ENCODE assay signal across 22 cellular contexts in the genomic region with DNA sequence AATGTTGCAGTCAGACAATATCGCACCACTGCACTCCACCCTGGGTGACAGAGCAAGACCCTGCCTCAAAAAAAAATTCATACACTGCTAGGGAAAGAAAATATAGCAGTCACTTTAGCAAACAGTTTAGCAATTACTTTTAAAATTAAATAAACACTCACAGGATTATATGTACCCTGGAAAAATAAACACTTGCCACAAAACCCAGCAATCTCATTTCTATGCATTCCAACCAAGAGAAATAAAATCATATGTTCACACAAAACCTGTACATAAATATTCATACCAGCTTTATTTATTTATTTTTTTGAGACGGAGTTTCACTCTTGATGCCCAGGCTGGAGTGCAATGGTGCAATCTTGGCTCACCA. TPM values are rescaled to one million over a fixed set of nuclear protein-coding genes. Genes with fewer than 3 reads are reported as not detected.
DNase-seq lines count a peak whose midpoint lies in the region; ATAC-seq and TF ChIP-seq lines count a peak whose summit lies in the region.
"Had no signal": no experiment of that assay in that cellular context is flagged by ENCODE, and none has a peak within 500 bp of the region (broad histone marks: within the 10 kb centered on the region; RNA-seq: fewer than 3 reads in every experiment).

No MANE protein-coding gene starts in this region.

- no peak for DNase-seq in stimulated activated naive CD8-positive, alpha-beta T cell treated with anti-CD3 and anti-CD28 coated beads, Interleukin-15, Interleukin-2, amounts not matched to agents 100 U/mL and 50 U/mL, for 24 hours
- DNase-seq in RWPE2 (ENCODE audit: low spot score) (no peak), fibroblast of lung (ENCODE audit: low read depth in 2 of 2) (no peak), cerebellum (ENCODE audit: low spot score) (no peak), BE2C (no peak)
- DNase-seq in naive thymus-derived CD8-positive, alpha-beta T cell = no peak
- DNase-seq: activated CD4-positive, alpha-beta T cell treated with anti-CD3 and anti-CD28 coated beads for 4 hours; body of pancreas; effector CD8-positive, alpha-beta T cell; Kasumi-1; lower lobe of right lung; NCI-H1048; NCI-H1930; NCI-H774; SHP77 treated with DMSO at 0.1 percent for 48 hours; T-helper 1 cell had no signal

- no peaks in the 10 kb centered on the region for H3K27me3 Mint-ChIP-seq in stimulated activated naive CD8-positive, alpha-beta T cell treated with anti-CD3 and anti-CD28 coated beads, Interleukin-15, Interleukin-2, amounts not matched to agents 100 ng/mL and 50 ng/mL, for 24 hours
- no peaks in the 10 kb centered on the region for H3K27me3 Mint-ChIP-seq in naive thymus-derived CD8-positive, alpha-beta T cell
- H3K27me3 Mint-ChIP-seq: activated naive CD8-positive, alpha-beta T cell had no signal

- peaks cover 15% of the 10 kb centered on the region for H3K4me1 Mint-ChIP-seq in stimulated activated naive CD8-positive, alpha-beta T cell treated with anti-CD3 and anti-CD28 coated beads, Interleukin-15, Interleukin-2, amounts not matched to agents 100 ng/mL and 50 ng/mL, for 24 hours (ENCODE audit: low read depth)
- peaks cover 10 to 32% (median 18%) of the 10 kb centered on the region in 4 donors for H3K4me1 Mint-ChIP-seq in naive thymus-derived CD8-positive, alpha-beta T cell

- peaks cover 89% of the 10 kb centered on the region for H3K79me2 ChIP-seq in fibroblast of lung (ENCODE audit: control insufficient read depth, insufficient read depth, low read length)

- no peak overlapping the region for H3K9ac ChIP-seq in fibroblast of lung (ENCODE audit: insufficient read depth, low read length)

- H3K4me3 ChIP-seq in RWPE2 (ENCODE audit: severe bottlenecking) (no peak overlapping the region), fibroblast of lung (replicated peaks in 1 of 4; ENCODE audit: control extremely low read depth in 1 of 4, insufficient read depth in 1 of 4, low read depth in 3 of 4, low read length in 4 of 4) (no peak overlapping the region), BE2C (ENCODE audit: low read depth, low read length) (no peak overlapping the region)
- H3K4me3 ChIP-seq: body of pancreas, esophagus muscularis mucosa, lower lobe of right lung had no signal

- POLR2A ChIA-PET in naive thymus-derived CD8-positive, alpha-beta T cell (lab: Charles Lee) = no interaction called here

- no peaks in the 10 kb centered on the region for H3K9me3 Mint-ChIP-seq in stimulated activated naive CD8-positive, alpha-beta T cell treated with anti-CD3 and anti-CD28 coated beads, Interleukin-15, Interleukin-2, amounts not matched to agents 100 ng/mL and 50 ng/mL, for 24 hours
- H3K9me3 Mint-ChIP-seq in naive thymus-derived CD8-positive, alpha-beta T cell = no peaks in the 10 kb centered on the region
- H3K9me3 Mint-ChIP-seq: activated T-helper 1 cell treated with anti-CD3 and anti-CD28 coated beads, Interleukin-12 subunit alpha, Interleukin-12 subunit beta, Interleukin-2, Interleukin-4 antibody, amounts not matched to agents 30 ng/mL and 10 ng/mL and 1 ng/mL, durations not matched to agents 14 hours and 24 hours and 36 hours; H9 had no signal

- H3K27ac ChIP-seq in RWPE2 (ENCODE audit: poor library complexity, severe bottlenecking) = peak overlapping the region; percentile 70
- peak overlapping the region; percentile 6 for H3K27ac ChIP-seq in fibroblast of lung (ENCODE audit: insufficient read depth, low read length)
- H3K27ac ChIP-seq: body of pancreas, esophagus muscularis mucosa, lower lobe of right lung had no signal

- no peak for TF ChIP-seq CTCF in RWPE2 (IDR thresholded peaks at IDR 0.05; ENCODE audit: poor library complexity, severe bottlenecking)
- no peak for TF ChIP-seq CTCF in fibroblast of lung (conservative IDR thresholded peaks at IDR 0.05 in 1 of 2, IDR thresholded peaks at IDR 0.05 in 1 of 2; ENCODE audit: low read depth in 1 of 2, low read length in 2 of 2)
- no peak for TF ChIP-seq CTCF in BE2C (IDR thresholded peaks at IDR 0.05; ENCODE audit: low read depth, low read length)

- peaks cover 4% of the 10 kb centered on the region for H4K20me1 ChIP-seq in fibroblast of lung (ENCODE audit: control insufficient read depth, extremely low read depth, insufficient read depth, low read length)

- no peaks in the 10 kb centered on the region for H3K27me3 ChIP-seq in RWPE2 (ENCODE audit: insufficient read depth, poor library complexity, severe bottlenecking)
- no peaks in the 10 kb centered on the region for H3K27me3 ChIP-seq in fibroblast of lung (ENCODE audit: control insufficient read depth, insufficient read depth, low read length)
- no peaks in the 10 kb centered on the region for H3K27me3 ChIP-seq in BE2C
- H3K27me3 ChIP-seq: body of pancreas, esophagus muscularis mucosa had no signal

- H3K4me3 Mint-ChIP-seq in stimulated activated naive CD8-positive, alpha-beta T cell treated with anti-CD3 and anti-CD28 coated beads, Interleukin-15, Interleukin-2, amounts not matched to agents 100 ng/mL and 50 ng/mL, for 24 hours = no peak overlapping the region
- no peak overlapping the region for H3K4me3 Mint-ChIP-seq in naive thymus-derived CD8-positive, alpha-beta T cell
- H3K4me3 Mint-ChIP-seq: activated naive CD8-positive, alpha-beta T cell; activated T-helper 1 cell treated with anti-CD3 and anti-CD28 coated beads, Interleukin-12 subunit alpha, Interleukin-12 subunit beta, Interleukin-2, Interleukin-4 antibody, amounts not matched to agents 30 ng/mL and 10 ng/mL and 1 ng/mL, durations not matched to agents 14 hours and 24 hours and 36 hours; H9 had no signal

- H2AFZ ChIP-seq in fibroblast of lung (ENCODE audit: low read length) = no peak overlapping the region

- no peak overlapping the region for H3K4me2 ChIP-seq in fibroblast of lung (ENCODE audit: extremely low read depth, insufficient read depth, low read length)

- peaks cover 22% of the 10 kb centered on the region for H3K4me1 ChIP-seq in RWPE2 (ENCODE audit: insufficient read depth, poor library complexity, severe bottlenecking)
- H3K4me1 ChIP-seq in fibroblast of lung (ENCODE audit: control insufficient read depth, extremely low read depth, insufficient read depth, low read length) = peaks cover 4% of the 10 kb centered on the region
- H3K4me1 ChIP-seq in BE2C = peaks cover 3% of the 10 kb centered on the region; the same call in 1 of the 2 replicates
- H3K4me1 ChIP-seq: body of pancreas had no signal

- no peak for ATAC-seq in stimulated activated naive CD8-positive, alpha-beta T cell treated with anti-CD3 and anti-CD28 coated beads, Interleukin-15, Interleukin-2, amounts not matched to agents 100 U/mL and 50 U/mL, for 24 hours
- no peak for ATAC-seq in RWPE2 (ENCODE audit: low read depth)
- no peak for ATAC-seq in HG03520 (IDR thresholded peaks at IDR 0.05; ENCODE audit: unreplicated experiment)
- ATAC-seq in naive thymus-derived CD8-positive, alpha-beta T cell = no peak
- ATAC-seq: body of pancreas, lower lobe of right lung had no signal

- H3K36me3 Mint-ChIP-seq in stimulated activated naive CD8-positive, alpha-beta T cell treated with anti-CD3 and anti-CD28 coated beads, Interleukin-15, Interleukin-2, amounts not matched to agents 100 ng/mL and 50 ng/mL, for 24 hours (ENCODE audit: low read depth) = peaks cover 17% of the 10 kb centered on the region
- peaks cover 4 to 12% (median 4%) of the 10 kb centered on the region in 3 donors for H3K36me3 Mint-ChIP-seq in naive thymus-derived CD8-positive, alpha-beta T cell
- H3K36me3 Mint-ChIP-seq: activated naive CD8-positive, alpha-beta T cell had no signal

- peak overlapping the region; percentile 26 for H3K27ac Mint-ChIP-seq in stimulated activated naive CD8-positive, alpha-beta T cell treated with anti-CD3 and anti-CD28 coated beads, Interleukin-15, Interleukin-2, amounts not matched to agents 100 ng/mL and 50 ng/mL, for 24 hours
- H3K27ac Mint-ChIP-seq in naive thymus-derived CD8-positive, alpha-beta T cell = no peak overlapping the region
- H3K27ac Mint-ChIP-seq: activated naive CD8-positive, alpha-beta T cell; H9 had no signal

- H3K9me3 ChIP-seq in RWPE2 (ENCODE audit: severe bottlenecking) = no peaks in the 10 kb centered on the region
- H3K9me3 ChIP-seq in fibroblast of lung (ENCODE audit: control insufficient read depth, insufficient read depth, low read depth, low read length) = no peaks in the 10 kb centered on the region
- no peaks in the 10 kb centered on the region for H3K9me3 ChIP-seq in BE2C
- H3K9me3 ChIP-seq: body of pancreas, esophagus muscularis mucosa, lower lobe of right lung had no signal

- H3K36me3 ChIP-seq in RWPE2 (ENCODE audit: low read depth) = peaks cover 9% of the 10 kb centered on the region; the same call in 1 of the 2 replicates
- peaks cover 2% of the 10 kb centered on the region for H3K36me3 ChIP-seq in fibroblast of lung (ENCODE audit: control insufficient read depth, insufficient read depth, low read length)
- H3K36me3 ChIP-seq in BE2C = peaks cover 8% of the 10 kb centered on the region
- H3K36me3 ChIP-seq: lower lobe of right lung had no signal

RNA-seq across cellular contexts. Expression of a gene that starts 20.2 kb away (rescaled TPM):
- 21.1 and 31.2 TPM in 2 replicates for total RNA-seq in fibroblast of lung
- polyA plus RNA-seq in fibroblast of lung = 25.9 and 33.6 TPM in 2 replicates
- polyA plus RNA-seq in fibroblast of lung (2012) = 44.8 and 46.4 TPM in 2 replicates
- 66.4 and 149 TPM in 2 replicates for polyA minus RNA-seq in fibroblast of lung (ENCODE audit: low replicate concordance)
- total RNA-seq in naive thymus-derived CD8-positive, alpha-beta T cell = 10 to 100 TPM; 62.5 to 63.0 TPM
- 10 to 100 TPM; 14.5 to 27.4 (median 18.1) TPM for polyA plus RNA-seq in naive thymus-derived CD8-positive, alpha-beta T cell
- 80.9 TPM for total RNA-seq in cerebellum
- polyA plus RNA-seq in BE2C (2012; ENCODE audit: insufficient read depth, insufficient read length, low read depth) = 88.6 TPM
